10 cellular contexts compared by ENCODE assay signal in the genomic region with DNA sequence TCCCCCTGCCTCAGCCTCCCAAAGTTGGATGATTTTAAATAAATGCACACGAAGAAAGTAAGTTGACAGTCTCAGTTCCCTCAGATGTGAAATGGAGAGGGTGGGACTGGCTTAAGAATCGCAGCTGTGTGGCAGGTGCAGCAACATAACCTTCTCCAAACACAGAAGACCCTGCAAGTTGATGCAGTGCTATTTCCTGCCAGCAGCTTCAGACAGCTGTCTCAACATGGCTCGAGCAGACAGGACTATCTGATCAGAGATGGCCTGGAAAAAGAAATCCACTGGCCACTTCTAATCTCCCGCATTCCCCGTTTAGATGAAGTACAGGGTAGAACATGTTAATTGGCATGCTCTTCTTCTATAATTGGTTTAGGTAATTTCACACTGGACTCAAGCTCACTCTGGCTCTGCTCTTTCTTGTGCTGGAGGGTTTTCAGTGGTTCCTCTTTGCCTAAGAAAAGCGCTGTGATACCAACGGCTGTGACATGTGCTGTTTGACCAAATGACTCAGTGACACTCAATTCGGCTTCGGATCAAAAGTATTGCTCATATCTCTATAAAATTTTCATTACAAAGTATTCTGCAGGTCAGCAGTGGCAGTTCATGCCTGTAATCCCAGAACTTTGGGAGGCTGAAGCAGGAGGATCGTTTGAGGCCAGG. TPM values are rescaled to one million over a fixed set of nuclear protein-coding genes. Genes with fewer than 3 reads are reported as not detected.
DNase-seq lines count a peak whose midpoint lies in the region; ATAC-seq, FAIRE-seq and TF ChIP-seq lines count a peak whose summit lies in the region.
"Had no signal": no experiment of that assay in that cellular context is flagged by ENCODE, and none has a peak within 500 bp of the region (broad histone marks: within the 10 kb centered on the region; RNA-seq: fewer than 3 reads in every experiment).

No MANE protein-coding gene starts in this region.

- TF ChIP-seq CTCF in GM12865 (IDR thresholded peaks at IDR 0.05; ENCODE audit: insufficient read depth, low read depth, low read length, missing control alignments), result no peak
- no peak for TF ChIP-seq CTCF in pancreas (IDR thresholded peaks at IDR 0.05)

- no peaks in the 10 kb centered on the region for H3K36me3 ChIP-seq in pancreas

- no peaks in the 10 kb centered on the region for H3K27me3 ChIP-seq in pancreas

- no peak for FAIRE-seq in pancreas (lab: Jason Lieb, UNC)

- no peaks in the 10 kb centered on the region for H3K36me3 Mint-ChIP-seq in effector memory CD8-positive, alpha-beta T cell (ENCODE audit: insufficient read depth)

- H3K27ac Mint-ChIP-seq in effector memory CD8-positive, alpha-beta T cell, result no peak overlapping the region

- H3K9me3 ChIP-seq in pancreas, result no peaks in the 10 kb centered on the region

- no peak overlapping the region for H3K27ac ChIP-seq in pancreas

- 82 to 89% methylated on average over 10 of the region's 10 CpGs for WGBS in pancreas, 2 donors

- intact Hi-C loops in pancreas (cut with DNase I), result no loop called here

- DNase-seq in GM12865 (ENCODE audit: low read depth) (peak; percentile 77), pancreas (no peak), NCI-H446 (lab: John Stamatoyannopoulos, UW) (no peak), Ammon's horn (ENCODE audit: low spot score) (no peak), DMS 273 treated with DMSO at 0.1 percent for 48 hours (lab: John Stamatoyannopoulos, UW) (no peak)
- DNase-seq in effector memory CD8-positive, alpha-beta T cell, result no peak
- DNase-seq: DMS79, NCI-H187 had no signal

- no peaks in the 10 kb centered on the region for H3K27me3 Mint-ChIP-seq in effector memory CD8-positive, alpha-beta T cell

- H3K4me1 ChIP-seq in pancreas, result peaks cover 0 to 20% (median 17%) of the 10 kb centered on the region in 3 donors

- peak; percentile 42 for ATAC-seq in GM21390 (IDR thresholded peaks at IDR 0.05; ENCODE audit: unreplicated experiment)
- ATAC-seq in HG03469 (IDR thresholded peaks at IDR 0.05; ENCODE audit: unreplicated experiment), result peak; percentile 42
- peak; percentile 22 for ATAC-seq in effector memory CD8-positive, alpha-beta T cell (replicated peaks)
- no peak for ATAC-seq in pancreas

- no peaks in the 10 kb centered on the region for H3K9me3 Mint-ChIP-seq in effector memory CD8-positive, alpha-beta T cell

- H3K4me1 Mint-ChIP-seq in effector memory CD8-positive, alpha-beta T cell (ENCODE audit: low read depth in 2 of 2), result no peaks in the 10 kb centered on the region

- H3K4me3 Mint-ChIP-seq in effector memory CD8-positive, alpha-beta T cell, result no peak overlapping the region

- no peak overlapping the region for H3K4me3 ChIP-seq in GM12865 (ENCODE audit: low read depth, low read length)
- H3K4me3 ChIP-seq in pancreas, result no peak overlapping the region

RNA-seq across cellular contexts. Expression of a gene that starts 40.2 kb away (rescaled TPM):
- total RNA-seq in pancreas, result 10 to 100 TPM in 4 of 6 donors, 1 to 10 TPM in 2; 4.7 to 16.8 (median 12.1) TPM
- 10 to 100 TPM; 14.3 to 18.2 TPM for polyA plus RNA-seq in pancreas

Comparison
In these comparisons a context has a peak if more than half of its experiments do, and no peak if none do; other contexts are left out.
1. ATAC-seq: peak in GM21390 (single experiment), HG03469 (single experiment) and effector memory CD8-positive, alpha-beta T cell (single experiment); none in pancreas (0 of 4).